Comparison of ENCODE assay signal across 8 cellular contexts in the genomic region with DNA sequence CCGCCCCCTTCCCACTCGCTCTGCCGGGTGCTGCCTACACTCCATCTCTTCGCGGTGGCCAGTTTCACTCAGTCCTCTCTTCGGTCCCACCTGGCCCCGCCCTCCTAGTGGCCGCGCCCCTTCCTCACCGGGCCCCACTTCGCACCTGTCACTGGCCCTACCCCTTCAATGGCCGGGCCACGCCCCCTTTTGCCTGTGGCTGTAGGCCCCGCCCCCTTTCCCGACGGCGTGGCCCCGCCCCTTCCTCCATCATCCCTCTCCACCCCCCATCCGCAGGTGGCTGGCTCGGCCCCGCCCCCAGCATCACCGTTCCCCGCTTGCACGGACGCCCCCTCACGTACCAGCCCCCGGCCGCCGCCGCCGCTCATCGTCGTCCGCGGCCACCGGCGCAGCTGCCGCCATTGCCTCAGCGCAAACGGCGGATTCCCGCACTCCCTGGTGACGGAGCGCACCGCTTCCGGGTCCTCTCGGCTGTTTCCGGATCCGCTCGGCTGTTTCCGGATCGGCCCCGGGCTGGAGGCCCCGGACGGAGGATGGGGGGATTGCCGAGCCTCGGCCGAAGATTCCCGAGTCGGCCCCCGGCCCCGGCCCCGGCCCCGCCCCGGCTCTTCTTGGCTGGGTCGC.
DNase-seq lines count a peak whose midpoint lies in the region; ATAC-seq and TF ChIP-seq lines count a peak whose summit lies in the region.

Gene RABEP2 (minus strand): TSS at position 477 of the 624 bp plus-strand sequence. CDS start 75 bp downstream, at position 402.

- peak within 1 kb of the TSS; percentile 65 for H3K4me3 ChIP-seq in AG09309 (ENCODE audit: control insufficient read depth, low read depth, low read length)

- TF ChIP-seq CTCF in AG09309 (IDR thresholded peaks at IDR 0.05; ENCODE audit: control insufficient read depth, insufficient read depth, low read depth, low read length, missing control alignments), result no peak

- no peaks in the 10 kb centered on the region for H3K27me3 Mint-ChIP-seq in central memory CD8-positive, alpha-beta T cell

- H3K9me3 Mint-ChIP-seq in central memory CD8-positive, alpha-beta T cell, result no peaks in the 10 kb centered on the region

- H3K4me3 Mint-ChIP-seq in central memory CD8-positive, alpha-beta T cell, result peak within 1 kb of the TSS; percentile 94

- H3K36me3 Mint-ChIP-seq in central memory CD8-positive, alpha-beta T cell (ENCODE audit: insufficient read depth), result peaks cover 19% of the 10 kb centered on the region

- peak within 1 kb of the TSS; percentile 95 for H3K27ac Mint-ChIP-seq in central memory CD8-positive, alpha-beta T cell (ENCODE audit: low read depth)

- ATAC-seq in GM19025 (IDR thresholded peaks at IDR 0.05; ENCODE audit: low read depth, unreplicated experiment), result peak; percentile 67
- ATAC-seq in HG03342 (IDR thresholded peaks at IDR 0.05; ENCODE audit: unreplicated experiment), result peak; percentile 55
- ATAC-seq in central memory CD8-positive, alpha-beta T cell (replicated peaks; ENCODE audit: extremely low read depth, poor library complexity, severe bottlenecking), result peak; percentile 83

- no peak for DNase-seq in AG09309 (ENCODE audit: low read depth)
- peak; percentile 99 for DNase-seq in NCI-H345 treated with DMSO at 0.1 percent for 48 hours (lab: John Stamatoyannopoulos, UW; ENCODE audit: unreplicated experiment)
- DNase-seq in activated CD4-positive, CD25-positive, alpha-beta regulatory T cell treated with anti-CD3 and anti-CD28 coated beads, Interleukin-2, amount 50 U/mL, for 72 hours, result peak; percentile 98
- DNase-seq in central memory CD8-positive, alpha-beta T cell (ENCODE audit: low spot score in 2 of 2), result peak; percentile 95 to 98
- peak; percentile 98 for DNase-seq in islet precursor cell
- DNase-seq in stimulated activated CD4-positive, alpha-beta T cell treated with anti-CD3 and anti-CD28 coated beads, Interleukin-12 subunit alpha, Interleukin-12 subunit beta, amount 100 ng/mL, for 48 hours (ENCODE audit: low read depth in 2 of 3, low spot score in 1 of 3), result peak; percentile 95 to 99 (median 95)

- H3K4me1 Mint-ChIP-seq in central memory CD8-positive, alpha-beta T cell, result peaks cover 21% of the 10 kb centered on the region
